16 cellular contexts compared by ENCODE assay signal in genomic region chr22:41562461-41562860, GRCh38. TPM values are rescaled to one million over a fixed set of nuclear protein-coding genes. Genes with fewer than 3 reads are reported as not detected.
DNase-seq lines count a peak whose midpoint lies in the region; ATAC-seq, FAIRE-seq and TF ChIP-seq lines count a peak whose summit lies in the region.
"Had no signal": no experiment of that assay in that cellular context is flagged by ENCODE, and none has a peak within 500 bp of the region (broad histone marks: within the 10 kb centered on the region; RNA-seq: fewer than 3 reads in every experiment).

No MANE protein-coding gene starts in this region.

- peaks cover 6% of the 10 kb centered on the region; the same call in 1 of the 2 replicates for H3K23me2 ChIP-seq in H1 (ENCODE audit: low read depth, low read length)

- H3K4me1 Mint-ChIP-seq in neural progenitor cell = peaks cover 51% of the 10 kb centered on the region
- H3K4me1 Mint-ChIP-seq: IgD-negative memory B cell, T-cell had no signal

- H3K27me3 ChIP-seq in heart left ventricle (peaks cover 0 to 5% (median 0%) of the 10 kb centered on the region in 9 donors), H1 (replicated peaks in 1 of 4; ENCODE audit: control insufficient read depth in 3 of 4, extremely low read depth in 1 of 4, insufficient read depth in 3 of 4, low read length in 3 of 4) (0 out of 7 replicates have a peak, but pooled peaks cover 0 to 2% (median 0%) of the 10 kb centered on the region in 4 experiments), neural progenitor cell (no peaks in the 10 kb centered on the region), vagina (no peaks in the 10 kb centered on the region)

- no peak for ATAC-seq in heart left ventricle
- ATAC-seq in Right ventricle myocardium inferior = no peak
- no peak for ATAC-seq in GM21515 (IDR thresholded peaks at IDR 0.05; ENCODE audit: unreplicated experiment)
- ATAC-seq: activated naive CD8-positive, alpha-beta T cell treated with anti-CD3 and anti-CD28 coated beads, Interleukin-2, amount 50 U/mL, for 24 hours; T-cell had no signal

- POLR2A ChIA-PET in H1 (lab: Charles Lee; ENCODE audit: partially characterized antibody) = interaction anchor here (0.7 to 3.2 kb wide), 9 partner anchors 11 to 116 kb away, joined by 3 to 12 read pairs (median 4); partner anchors contain the start of genes PMM1 and TOB2

- no peak overlapping the region for H2BK20ac ChIP-seq in H1 (ENCODE audit: low read length)

- intact Hi-C loops in heart left ventricle (cut with DNase I) = no loop called here
- intact Hi-C loops in Right ventricle myocardium inferior (cut with DNase I) = loop anchor here (2.0 kb wide), 1 partner anchor 14 kb away; no protein-coding TSS in a partner anchor
- intact Hi-C loops in vagina (cut with DNase I) = no loop called here

- H2BK120ac ChIP-seq in H1 (replicated peaks; ENCODE audit: low read depth, low read length) = no peak overlapping the region

- no peak overlapping the region for H3K9ac ChIP-seq in H1 (replicated peaks in 1 of 4; ENCODE audit: extremely low read depth in 1 of 4, low read depth in 3 of 4, low read length in 3 of 4)
- H3K9ac ChIP-seq in neural progenitor cell = no peak overlapping the region

- H4K91ac ChIP-seq in H1 (replicated peaks; ENCODE audit: insufficient read length, low read length) = no peak overlapping the region

- peak overlapping the region; percentile 44; the same call in 1 of the 2 replicates for H2BK5ac ChIP-seq in H1 (ENCODE audit: low read depth, low read length)

- H3K4me3 Mint-ChIP-seq in neural progenitor cell = peak overlapping the region; percentile 35
- H3K4me3 Mint-ChIP-seq: activated naive CD8-positive, alpha-beta T cell treated with anti-CD3 and anti-CD28 coated beads, Interleukin-2, amount 50 U/mL, for 24 hours; IgD-negative memory B cell; T-cell had no signal

- peaks cover 2% of the 10 kb centered on the region for H3K9me3 Mint-ChIP-seq in neural progenitor cell
- H3K9me3 Mint-ChIP-seq: activated naive CD8-positive, alpha-beta T cell treated with anti-CD3 and anti-CD28 coated beads, Interleukin-2, amount 50 U/mL, for 24 hours; IgD-negative memory B cell; T-cell had no signal

- H3K18ac ChIP-seq in H1 (ENCODE audit: extremely low read depth, low read length) = no peak overlapping the region

- CTCF ChIA-PET in H1 (lab: Charles Lee; ENCODE audit: partially characterized antibody) = interaction anchor here (0.9 to 16.1 kb wide), 6 partner anchors 9 to 26 kb away, joined by 3 to 169 read pairs (median 4); partner anchors contain the start of gene POLR3H

- H3K4ac ChIP-seq in H1 (replicated peaks; ENCODE audit: insufficient read length, low read depth, low read length) = no peak overlapping the region

- H2BK12ac ChIP-seq in H1 (ENCODE audit: low read depth, low read length) = 0 out of 2 replicates have a peak overlapping the region, but pooled peaks have one; percentile 44

- no peak overlapping the region for H3K27ac Mint-ChIP-seq in neural progenitor cell
- H3K27ac Mint-ChIP-seq: activated naive CD8-positive, alpha-beta T cell treated with anti-CD3 and anti-CD28 coated beads, Interleukin-2, amount 50 U/mL, for 24 hours; T-cell had no signal

- no peak overlapping the region for H4K5ac ChIP-seq in H1 (ENCODE audit: insufficient read length, low read depth, low read length)

- no peaks in the 10 kb centered on the region for H3K79me1 ChIP-seq in H1 (ENCODE audit: low read depth, low read length)

- H4K20me1 ChIP-seq in H1 (replicated peaks in 1 of 2; ENCODE audit: control insufficient read depth in 1 of 2, insufficient read depth in 2 of 2, low read length in 2 of 2) (no peaks in the 10 kb centered on the region), neural progenitor cell (ENCODE audit: low read depth) (no peaks in the 10 kb centered on the region)

- peak in 1 of 5 donors; percentile 43 for DNase-seq in heart left ventricle
- no peak for DNase-seq in Right ventricle myocardium inferior (ENCODE audit: missing footprints)
- no peak for DNase-seq in H1 (ENCODE audit: low read depth in 1 of 2, low spot score in 2 of 2)
- no peak for DNase-seq in neural progenitor cell (ENCODE audit: low spot score)
- no peak for DNase-seq in vagina (ENCODE audit: extremely low spot score in 2 of 2)
- no peak for DNase-seq in activated T-cell treated with anti-CD3 and anti-CD28 coated beads, Interleukin-2, amount 50 U/mL, for 48 hours
- no peak for DNase-seq in Kasumi-1 (lab: John Stamatoyannopoulos, UW)
- DNase-seq: activated CD4-positive, alpha-beta T cell treated with anti-CD3 and anti-CD28 coated beads for 1 hour; activated naive CD8-positive, alpha-beta T cell treated with anti-CD3 and anti-CD28 coated beads, Interleukin-2, amount 50 U/mL, for 24 hours; activated T-cell treated with anti-CD3 and anti-CD28 coated beads for 4 hours; NCI-H345; OCI-M1; T-cell had no signal

- H2AFZ ChIP-seq in H1 (ENCODE audit: low read length) = no peak overlapping the region
- no peak overlapping the region for H2AFZ ChIP-seq in neural progenitor cell (replicated peaks)

- peak overlapping the region; percentile 69 to 99 (median 91) for H3K27ac ChIP-seq in heart left ventricle
- no peak overlapping the region for H3K27ac ChIP-seq in H1 (ENCODE audit: low read depth, low read length)
- no peak overlapping the region for H3K27ac ChIP-seq in neural progenitor cell
- H3K27ac ChIP-seq in vagina = peak overlapping the region; percentile 94

- no peak overlapping the region for H3K23ac ChIP-seq in H1 (ENCODE audit: insufficient read length)

- H2BK15ac ChIP-seq in H1 (ENCODE audit: low read length) = no peak overlapping the region

- H3K36me3 Mint-ChIP-seq in neural progenitor cell = no peaks in the 10 kb centered on the region
- H3K36me3 Mint-ChIP-seq: IgD-negative memory B cell, T-cell had no signal

- H3K14ac ChIP-seq in H1 (ENCODE audit: insufficient read length) = no peak overlapping the region

- no peak for TF ChIP-seq RAD21 in H1 (IDR thresholded peaks at IDR 0.05 in 1 of 2, conservative IDR thresholded peaks at IDR 0.05 in 1 of 2; ENCODE audit: low read depth in 2 of 2, low read length in 2 of 2)

- H3K4me3 ChIP-seq in heart left ventricle (peak overlapping the region; percentile 26 to 77 (median 58)), H1 (ENCODE audit: extremely low read depth in 1 of 4, insufficient read depth in 2 of 4, low read depth in 3 of 4, low read length in 4 of 4) (no peak overlapping the region), neural progenitor cell (no peak overlapping the region), vagina (peak overlapping the region; percentile 54 to 64)

- H3K79me2 ChIP-seq in H1 (ENCODE audit: control insufficient read depth in 1 of 2, insufficient read depth in 2 of 2, low read length in 2 of 2) (no peaks in the 10 kb centered on the region), neural progenitor cell (ENCODE audit: low read depth) (no peaks in the 10 kb centered on the region)

- FAIRE-seq in H1 (lab: Jason Lieb, UNC) = no peak

- peaks cover 16% of the 10 kb centered on the region for H3K27me3 Mint-ChIP-seq in neural progenitor cell (ENCODE audit: insufficient read depth, low read depth)

- 54 to 73% (median 62%) methylated on average over 4 of the region's 4 CpGs for WGBS in heart left ventricle, 4 donors
- 88% methylated on average over 4 of the region's 4 CpGs; no CpG with 5 or more reads in 1 of the 2 experiments for WGBS in H1 (ENCODE audit: extremely low coverage in 1 of 2, insufficient coverage in 1 of 2, insufficient read length in 1 of 2, insufficient replicate concordance in 2 of 2, low coverage in 1 of 2, low lambda C conversion rate in 2 of 2, missing lambda C conversion rate in 1 of 2), 2 experiments

- H3K9me3 ChIP-seq in heart left ventricle (no peaks in the 10 kb centered on the region), H1 (ENCODE audit: insufficient read depth in 2 of 2, low read depth in 1 of 2, low read length in 1 of 2) (no peaks in the 10 kb centered on the region), neural progenitor cell (ENCODE audit: low read depth) (no peaks in the 10 kb centered on the region), vagina (no peaks in the 10 kb centered on the region)

- no peak for TF ChIP-seq EP300 in H1 (IDR thresholded peaks at IDR 0.05; ENCODE audit: borderline replicate concordance in 1 of 2, low read depth in 2 of 2, low read length in 2 of 2)

- H3K4me1 ChIP-seq in heart left ventricle (peaks cover 0 to 57% (median 26%) of the 10 kb centered on the region in 12 donors), H1 (replicated peaks in 1 of 4; ENCODE audit: control insufficient read depth in 3 of 4, insufficient read depth in 4 of 4, low read length in 3 of 4) (peaks cover 4 to 32% (median 21%) of the 10 kb centered on the region in 4 experiments), neural progenitor cell (peaks cover 15% of the 10 kb centered on the region), vagina (peaks cover 43% of the 10 kb centered on the region)

- no peak overlapping the region for H3K56ac ChIP-seq in H1 (replicated peaks; ENCODE audit: insufficient read length, low read depth, low read length)

- H3F3A ChIP-seq in neural progenitor cell (ENCODE audit: low read depth) = no peaks in the 10 kb centered on the region

- no peak for TF ChIP-seq CTCF in heart left ventricle (IDR thresholded peaks at IDR 0.05)
- no peak for TF ChIP-seq CTCF in H1 (IDR thresholded peaks at IDR 0.05; ENCODE audit: control extremely low read depth in 1 of 3, insufficient read depth in 1 of 3, low read depth in 1 of 3, low read length in 3 of 3)
- no peak for TF ChIP-seq CTCF in neural progenitor cell (IDR thresholded peaks at IDR 0.05)
- no peak for TF ChIP-seq CTCF in vagina (IDR thresholded peaks at IDR 0.05)

- no peak for TF ChIP-seq POLR2A in heart left ventricle (IDR thresholded peaks at IDR 0.05)
- no peak for TF ChIP-seq POLR2A in H1 (IDR thresholded peaks at IDR 0.05; ENCODE audit: control extremely low read depth in 1 of 2, low read depth in 2 of 2, low read length in 2 of 2)
- no peak for TF ChIP-seq POLR2A in vagina (IDR thresholded peaks at IDR 0.05)

- 0 out of 2 replicates have a peak overlapping the region, but pooled peaks have one; percentile 6 for H2AK5ac ChIP-seq in H1 (ENCODE audit: low read depth, low read length)

- peak overlapping the region in 1 of 2 experiments; percentile 41; a peak in 1 of 4 replicates for H3K4me2 ChIP-seq in H1 (ENCODE audit: insufficient read depth in 1 of 2, low read depth in 2 of 2, low read length in 2 of 2)
- no peak overlapping the region for H3K4me2 ChIP-seq in neural progenitor cell

- H3K36me3 ChIP-seq in heart left ventricle (no peaks in the 10 kb centered on the region), H1 (ENCODE audit: control insufficient read depth in 2 of 4, insufficient read depth in 4 of 4, low read length in 3 of 4) (no peaks in the 10 kb centered on the region), neural progenitor cell (no peaks in the 10 kb centered on the region), vagina (no peaks in the 10 kb centered on the region)

- peak overlapping the region; percentile 28; the same call in 1 of the 2 replicates for H4K8ac ChIP-seq in H1 (ENCODE audit: extremely low read depth, insufficient read depth, low read length)

RNA-seq across cellular contexts. Expression of gene CSDC2, which starts 1.7 kb away (rescaled TPM):
- total RNA-seq in heart left ventricle (100 to 1,000 TPM in 8 of 9 donors, 10 to 100 TPM in 1; 94.1 to 564 (median 266) TPM), Right ventricle myocardium inferior (265 TPM), neural progenitor cell (ENCODE audit: low replicate concordance) (1.3 TPM in 1 of 2 replicates, not detected in the other), vagina (29.7 TPM)
- polyA plus RNA-seq in heart left ventricle (100 to 1,000 TPM; 300 to 463 TPM), H1 (2011; rRNA removed) (2.0 and 3.2 TPM in 2 replicates)
- 2.3 and 2.6 TPM in 2 replicates for total RNA-seq in H1 (2021; fragmentation: NEBNext Ultra II Directional; extraction: Animal tissue kit (Norgen Biotek cat#: 25700))
- 2.0 TPM for polyA plus RNA-seq in H1 (2011; cell fraction: cytosol; rRNA removed)
- 7.0 TPM for polyA plus RNA-seq in H1 (2011; cell fraction: nucleus; rRNA removed)
- polyA plus RNA-seq in H1 (2012, experiment 1 of 2) = 0.91 to 2.2 TPM (median 2.0 TPM) in 4 replicates
- polyA plus RNA-seq in H1 (2012, experiment 2 of 2) = 1.6 TPM
- polyA plus RNA-seq in H1 (2013, experiment 1 of 2) = 2.2 TPM
- polyA plus RNA-seq in H1 (2013, experiment 2 of 2) = 1.9 TPM
- polyA minus RNA-seq in H1 (2011; rRNA and poly(A)+ RNA removed) = 0.56 and 0.88 TPM in 2 replicates
- 0.66 TPM for polyA minus RNA-seq in H1 (2011; cell fraction: cytosol; rRNA and poly(A)+ RNA removed)
- 1.4 TPM for polyA minus RNA-seq in H1 (2011; cell fraction: nucleus; rRNA and poly(A)+ RNA removed)
- total RNA-seq: dermis microvascular lymphatic vessel endothelial cell had no signal
- polyA plus RNA-seq: IgD-negative memory B cell had no signal

RNA-seq across cellular contexts. Expression of gene POLR3H, which starts 18.2 kb away (rescaled TPM):
- total RNA-seq in heart left ventricle (10 to 100 TPM; 12.2 to 27.4 (median 18.3) TPM), Right ventricle myocardium inferior (20.1 TPM), neural progenitor cell (ENCODE audit: low replicate concordance) (15.2 and 18.7 TPM in 2 replicates), vagina (21.4 TPM)
- polyA plus RNA-seq in heart left ventricle (10 to 100 TPM; 20.2 to 31.2 TPM), H1 (2011; rRNA removed) (29.7 and 34.0 TPM in 2 replicates)
- 34.5 and 39.2 TPM in 2 replicates for total RNA-seq in H1 (2021; fragmentation: NEBNext Ultra II Directional; extraction: Animal tissue kit (Norgen Biotek cat#: 25700))
- polyA plus RNA-seq in H1 (2011; cell fraction: cytosol; rRNA removed) = 31.1 TPM
- polyA plus RNA-seq in H1 (2011; cell fraction: nucleus; rRNA removed) = 26.9 TPM
- 25.7 to 32.5 TPM (median 29.8 TPM) in 4 replicates for polyA plus RNA-seq in H1 (2012, experiment 1 of 2)
- polyA plus RNA-seq in H1 (2012, experiment 2 of 2) = 20.3 TPM
- 15.7 TPM for polyA plus RNA-seq in H1 (2013, experiment 1 of 2)
- polyA plus RNA-seq in H1 (2013, experiment 2 of 2) = 16.1 TPM
- polyA minus RNA-seq in H1 (2011; rRNA and poly(A)+ RNA removed) = 36.6 and 42.9 TPM in 2 replicates
- 14.5 TPM for polyA minus RNA-seq in H1 (2011; cell fraction: cytosol; rRNA and poly(A)+ RNA removed)
- 24.5 TPM for polyA minus RNA-seq in H1 (2011; cell fraction: nucleus; rRNA and poly(A)+ RNA removed)

RNA-seq across cellular contexts. Expression of gene PMM1, which starts 27.2 kb away (rescaled TPM):
- 10 to 100 TPM; 10.8 to 26.4 (median 22.9) TPM for total RNA-seq in heart left ventricle
- 10 to 100 TPM; 17.3 to 34.8 TPM for polyA plus RNA-seq in heart left ventricle
- 16.2 TPM for total RNA-seq in Right ventricle myocardium inferior
- 10.8 and 11.3 TPM in 2 replicates for total RNA-seq in H1 (2021; fragmentation: NEBNext Ultra II Directional; extraction: Animal tissue kit (Norgen Biotek cat#: 25700))
- 20.0 and 27.3 TPM in 2 replicates for polyA plus RNA-seq in H1 (2011; rRNA removed)
- 26.5 TPM for polyA plus RNA-seq in H1 (2011; cell fraction: cytosol; rRNA removed)
- polyA plus RNA-seq in H1 (2011; cell fraction: nucleus; rRNA removed) = 26.4 TPM
- 13.1 to 20.0 TPM (median 18.0 TPM) in 4 replicates for polyA plus RNA-seq in H1 (2012, experiment 1 of 2)
- 19.2 TPM for polyA plus RNA-seq in H1 (2012, experiment 2 of 2)
- 9.3 TPM for polyA plus RNA-seq in H1 (2013, experiment 1 of 2)
- polyA plus RNA-seq in H1 (2013, experiment 2 of 2) = 8.9 TPM
- 6.1 and 10.0 TPM in 2 replicates for polyA minus RNA-seq in H1 (2011; rRNA and poly(A)+ RNA removed)
- 7.9 TPM for polyA minus RNA-seq in H1 (2011; cell fraction: cytosol; rRNA and poly(A)+ RNA removed)
- polyA minus RNA-seq in H1 (2011; cell fraction: nucleus; rRNA and poly(A)+ RNA removed) = 7.9 TPM
- 9.3 and 13.5 TPM in 2 replicates for total RNA-seq in neural progenitor cell (ENCODE audit: low replicate concordance)
- 40.8 TPM for total RNA-seq in vagina

RNA-seq across cellular contexts. Expression of gene DESI1, which starts 58.4 kb away (rescaled TPM):
- total RNA-seq in heart left ventricle (10 to 100 TPM; 29.0 to 51.0 (median 40.6) TPM), Right ventricle myocardium inferior (41.6 TPM), neural progenitor cell (ENCODE audit: low replicate concordance) (22.7 and 25.0 TPM in 2 replicates), vagina (20.6 TPM)
- polyA plus RNA-seq in heart left ventricle (10 to 100 TPM; 24.2 to 39.8 TPM), H1 (2011; rRNA removed) (27.6 and 31.2 TPM in 2 replicates)
- total RNA-seq in H1 (2021; fragmentation: NEBNext Ultra II Directional; extraction: Animal tissue kit (Norgen Biotek cat#: 25700)) = 33.7 and 34.3 TPM in 2 replicates
- polyA plus RNA-seq in H1 (2011; cell fraction: cytosol; rRNA removed) = 26.4 TPM
- 46.5 TPM for polyA plus RNA-seq in H1 (2011; cell fraction: nucleus; rRNA removed)
- polyA plus RNA-seq in H1 (2012, experiment 1 of 2) = 23.6 to 27.4 TPM (median 25.6 TPM) in 4 replicates
- 32.8 TPM for polyA plus RNA-seq in H1 (2012, experiment 2 of 2)
- 26.8 TPM for polyA plus RNA-seq in H1 (2013, experiment 1 of 2)
- 26.7 TPM for polyA plus RNA-seq in H1 (2013, experiment 2 of 2)
- polyA minus RNA-seq in H1 (2011; rRNA and poly(A)+ RNA removed) = 46.3 and 52.8 TPM in 2 replicates
- 19.9 TPM for polyA minus RNA-seq in H1 (2011; cell fraction: cytosol; rRNA and poly(A)+ RNA removed)
- 27.0 TPM for polyA minus RNA-seq in H1 (2011; cell fraction: nucleus; rRNA and poly(A)+ RNA removed)

RNA-seq across cellular contexts. Expression of gene XRCC6, which starts 58.6 kb away (rescaled TPM):
- total RNA-seq in heart left ventricle (100 to 1,000 TPM; 162 to 204 (median 176) TPM), Right ventricle myocardium inferior (172 TPM), neural progenitor cell (ENCODE audit: low replicate concordance) (526 and 546 TPM in 2 replicates), vagina (158 TPM)
- polyA plus RNA-seq in heart left ventricle (100 to 1,000 TPM; 123 to 231 TPM), H1 (2011; rRNA removed) (150 and 157 TPM in 2 replicates)
- total RNA-seq in H1 (2021; fragmentation: NEBNext Ultra II Directional; extraction: Animal tissue kit (Norgen Biotek cat#: 25700)) = 488 and 490 TPM in 2 replicates
- 241 TPM for polyA plus RNA-seq in H1 (2011; cell fraction: cytosol; rRNA removed)
- polyA plus RNA-seq in H1 (2011; cell fraction: nucleus; rRNA removed) = 150 TPM
- polyA plus RNA-seq in H1 (2012, experiment 1 of 2) = 499 to 810 TPM (median 507 TPM) in 4 replicates
- polyA plus RNA-seq in H1 (2012, experiment 2 of 2) = 178 TPM
- polyA plus RNA-seq in H1 (2013, experiment 1 of 2) = 330 TPM
- polyA plus RNA-seq in H1 (2013, experiment 2 of 2) = 315 TPM
- polyA minus RNA-seq in H1 (2011; rRNA and poly(A)+ RNA removed) = 161 and 200 TPM in 2 replicates
- polyA minus RNA-seq in H1 (2011; cell fraction: cytosol; rRNA and poly(A)+ RNA removed) = 117 TPM
- 55.9 TPM for polyA minus RNA-seq in H1 (2011; cell fraction: nucleus; rRNA and poly(A)+ RNA removed)

Comparison
In these comparisons a context has a peak if more than half of its experiments do, and no peak if none do; other contexts are left out.
1. H3K27ac ChIP-seq: peak in heart left ventricle (12 of 12) and vagina (single experiment); none in H1 (single experiment) and neural progenitor cell (single experiment).
2. H3K4me3 ChIP-seq: peak in heart left ventricle (12 of 12) and vagina (2 of 2); none in H1 (0 of 4) and neural progenitor cell (single experiment).